23 cellular contexts compared by ENCODE assay signal in the genomic region with DNA sequence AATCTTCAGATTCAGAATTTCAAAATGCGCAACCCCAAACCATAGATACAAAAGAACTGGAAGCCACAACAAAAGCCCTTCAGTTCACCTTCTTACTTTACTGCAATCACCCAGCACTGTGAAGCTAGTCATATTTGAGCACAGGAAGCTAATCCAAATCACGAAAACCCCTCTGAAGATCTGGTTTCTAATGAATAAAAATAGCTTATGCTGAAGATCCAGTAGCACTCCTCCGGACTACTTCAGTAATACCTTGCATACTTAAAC.
A peak's percentile ranks its signal among the peaks of the same experiment; 100 is the strongest.
DNase-seq lines count a peak whose midpoint lies in the region; ATAC-seq, FAIRE-seq and TF ChIP-seq lines count a peak whose summit lies in the region.
"Had no signal": no experiment of that assay in that cellular context is flagged by ENCODE, and none has a peak within 500 bp of the region (broad histone marks: within the 10 kb centered on the region; RNA-seq: fewer than 3 reads in every experiment).

No MANE protein-coding gene starts in this region.

- no peaks in the 10 kb centered on the region for H3K27me3 ChIP-seq in K562 (ENCODE audit: control insufficient read depth in 2 of 2, insufficient read depth in 2 of 2, low read length in 2 of 2)
- H3K27me3 ChIP-seq in osteoblast (ENCODE audit: insufficient read depth, low read length), result no peaks in the 10 kb centered on the region
- H3K27me3 ChIP-seq: BE2C, SJSA1 had no signal

- in situ Hi-C loops in K562 (cut with MboI), result no loop called here

- ATAC-seq in K562 (no peak), GM19023 (IDR thresholded peaks at IDR 0.05; ENCODE audit: unreplicated experiment) (no peak)
- ATAC-seq: PC-3 had no signal

- H2AFZ ChIP-seq in K562 (ENCODE audit: low read depth, low read length) (no peak overlapping the region), osteoblast (ENCODE audit: low read length) (peak overlapping the region; percentile 54)

- WGBS in K562 (ENCODE audit: insufficient coverage, low coverage, missing lambda C conversion rate), result 0% methylated on average over 3 of the region's 3 CpGs

- H3K79me2 ChIP-seq in K562 (ENCODE audit: control insufficient read depth, insufficient read depth, low read length) (no peaks in the 10 kb centered on the region), osteoblast (ENCODE audit: insufficient read depth, low read length) (no peaks in the 10 kb centered on the region)

- H3K4me2 ChIP-seq in K562 (ENCODE audit: insufficient read depth, low read length) (no peak overlapping the region), osteoblast (ENCODE audit: insufficient read depth, low read length) (no peak overlapping the region)

- peak; percentile 58 for FAIRE-seq in K562 (lab: Jason Lieb, UNC)
- FAIRE-seq: GM18507 had no signal

- intact Hi-C loops in K562 (cut with micrococcal nuclease), result no loop called here

- TF ChIP-seq EP300 in K562 (IDR thresholded peaks at IDR 0.05; ENCODE audit: low read length), result no peak

- POLR2A ChIA-PET in K562 (lab: Yijun Ruan, JAX), result interaction anchor here (1.0 kb wide), 1 partner anchor 21 kb away, joined by 3 read pairs; no protein-coding TSS in a partner anchor

- CTCF ChIA-PET in K562 (lab: Yijun Ruan, JAX; ENCODE audit: low intra/inter-chr PET ratio), result no interaction called here

- TF ChIP-seq CTCF in K562 (IDR thresholded peaks at IDR 0.05 in 2 of 3, conservative IDR thresholded peaks at IDR 0.05 in 1 of 3; ENCODE audit: insufficient read depth in 2 of 3, low read depth in 1 of 3, low read length in 3 of 3) (no peak), osteoblast (IDR thresholded peaks at IDR 0.05; ENCODE audit: extremely low read depth, low read depth, low read length) (no peak)

- DNase-seq in NCI-H446 treated with DMSO at 0.1 percent for 48 hours (lab: John Stamatoyannopoulos, UW), result peak; percentile 24
- no peak for DNase-seq in NCI-H446 (lab: John Stamatoyannopoulos, UW)
- DNase-seq in K562 (ENCODE audit: extremely low read depth in 1 of 4, low spot score in 3 of 4), result no peak
- no peak for DNase-seq in osteoblast (ENCODE audit: insufficient read length, low spot score, missing footprints)
- no peak for DNase-seq in activated CD4-positive, alpha-beta T cell treated with anti-CD3 and anti-CD28 coated beads, Interleukin-2, amount 50 U/mL, for 1 hour
- DNase-seq in amniotic stem cell (lab: John Stamatoyannopoulos, UW), result no peak
- DNase-seq: 8988T; ACHN; BE2C; CD8-positive, alpha-beta memory T cell; GOT3; Karpas-422; NCI-H1105; NCI-H1436 treated with DMSO at 0.1 percent for 48 hours; NCI-H187 treated with DMSO at 0.1 percent for 48 hours; NCI-H2171 treated with DMSO at 0.1 percent for 48 hours; NCI-H526; NCI-H82; NK-92 treated with Interleukin-12 subunit alpha and Interleukin-12 subunit beta, amount 100 ng/mL, for 24 hours had no signal

- H3K36me3 ChIP-seq in K562 (ENCODE audit: control insufficient read depth, insufficient read depth, low read length), result no peaks in the 10 kb centered on the region
- no peaks in the 10 kb centered on the region for H3K36me3 ChIP-seq in osteoblast (ENCODE audit: insufficient read depth, low read length)
- H3K36me3 ChIP-seq: BE2C, SJSA1 had no signal

- H3K9ac ChIP-seq in K562 (ENCODE audit: insufficient read depth in 1 of 2, low read depth in 2 of 2, low read length in 2 of 2), result no peak overlapping the region

- H3K9me3 ChIP-seq in K562 (replicated peaks; ENCODE audit: control insufficient read depth, insufficient read depth, low read depth, low read length) (no peaks in the 10 kb centered on the region), osteoblast (ENCODE audit: low read depth, low read length) (no peaks in the 10 kb centered on the region)
- H3K9me3 ChIP-seq: BE2C, SJSA1 had no signal

- BruUV-seq in K562 (replicated peaks; lab: Mats Ljungman, UMichigan), result no TSS peak

- no peak for TF ChIP-seq RAD21 in K562 (CRISPR knock-in tag; conservative IDR thresholded peaks at IDR 0.05 in 1 of 2, IDR thresholded peaks at IDR 0.05 in 1 of 2)

- TF ChIP-seq POLR2A in K562 (conservative IDR thresholded peaks at IDR 0.05), result no peak

- H3K9me1 ChIP-seq in K562 (ENCODE audit: control insufficient read depth, insufficient read depth, low read length), result no peaks in the 10 kb centered on the region

- H3K4me3 ChIP-seq in K562, result no peak overlapping the region
- H3K4me3 ChIP-seq in osteoblast (ENCODE audit: insufficient read depth, low read length), result no peak overlapping the region
- H3K4me3 ChIP-seq: SJSA1 had no signal

- H3K27ac ChIP-seq in K562 (ENCODE audit: extremely low read depth, low read depth, low read length) (no peak overlapping the region), osteoblast (ENCODE audit: low read depth, low read length) (no peak overlapping the region)
- H3K27ac ChIP-seq: SJSA1 had no signal

- H3K4me1 ChIP-seq in K562 (replicated peaks in 1 of 2; ENCODE audit: control insufficient read depth in 2 of 2, insufficient read depth in 2 of 2, low read length in 2 of 2) (no peaks in the 10 kb centered on the region), osteoblast (ENCODE audit: insufficient read depth, low read length) (peaks cover 10% of the 10 kb centered on the region)
- H3K4me1 ChIP-seq: BE2C, SJSA1 had no signal

- no peaks in the 10 kb centered on the region for H4K20me1 ChIP-seq in K562 (replicated peaks; ENCODE audit: control insufficient read depth, insufficient read depth, low read length)
- H4K20me1 ChIP-seq in osteoblast (ENCODE audit: insufficient read depth, low read length), result no peaks in the 10 kb centered on the region

TF ChIP-seq in K562, 482 proteins besides CTCF, POLR2A, EP300 and RAD21:
- TF ChIP-seq, protein P1, sequence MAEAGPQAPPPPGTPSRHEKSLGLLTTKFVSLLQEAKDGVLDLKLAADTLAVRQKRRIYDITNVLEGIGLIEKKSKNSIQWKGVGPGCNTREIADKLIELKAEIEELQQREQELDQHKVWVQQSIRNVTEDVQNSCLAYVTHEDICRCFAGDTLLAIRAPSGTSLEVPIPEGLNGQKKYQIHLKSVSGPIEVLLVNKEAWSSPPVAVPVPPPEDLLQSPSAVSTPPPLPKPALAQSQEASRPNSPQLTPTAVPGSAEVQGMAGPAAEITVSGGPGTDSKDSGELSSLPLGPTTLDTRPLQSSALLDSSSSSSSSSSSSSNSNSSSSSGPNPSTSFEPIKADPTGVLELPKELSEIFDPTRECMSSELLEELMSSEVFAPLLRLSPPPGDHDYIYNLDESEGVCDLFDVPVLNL (CRISPR knock-in tag; IDR thresholded peaks at IDR 0.05; ENCODE audit: low read depth), result no peak
- TF ChIP-seq PHTF2 (CRISPR knock-in tag; IDR thresholded peaks at IDR 0.05) (no peak), PTBP1 (IDR thresholded peaks at IDR 0.05; ENCODE audit: low read depth, low read length) (no peak), CREM (IDR thresholded peaks at IDR 0.05; ENCODE audit: low read depth) (no peak), HDAC6 (IDR thresholded peaks at IDR 0.05; ENCODE audit: low read depth, low read length) (no peak)
- TF ChIP-seq, protein P2, sequence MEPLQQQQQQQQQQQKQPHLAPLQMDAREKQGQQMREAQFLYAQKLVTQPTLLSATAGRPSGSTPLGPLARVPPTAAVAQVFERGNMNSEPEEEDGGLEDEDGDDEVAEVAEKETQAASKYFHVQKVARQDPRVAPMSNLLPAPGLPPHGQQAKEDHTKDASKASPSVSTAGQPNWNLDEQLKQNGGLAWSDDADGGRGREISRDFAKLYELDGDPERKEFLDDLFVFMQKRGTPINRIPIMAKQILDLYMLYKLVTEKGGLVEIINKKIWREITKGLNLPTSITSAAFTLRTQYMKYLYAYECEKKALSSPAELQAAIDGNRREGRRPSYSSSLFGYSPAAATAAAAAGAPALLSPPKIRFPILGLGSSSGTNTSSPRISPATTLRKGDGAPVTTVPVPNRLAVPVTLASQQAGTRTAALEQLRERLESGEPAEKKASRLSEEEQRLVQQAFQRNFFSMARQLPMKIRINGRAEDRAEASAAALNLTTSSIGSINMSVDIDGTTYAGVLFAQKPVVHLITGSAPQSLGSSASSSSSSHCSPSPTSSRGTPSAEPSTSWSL (CRISPR knock-in tag; IDR thresholded peaks at IDR 0.05; ENCODE audit: borderline replicate concordance), result no peak
- TF ChIP-seq, protein P3, sequence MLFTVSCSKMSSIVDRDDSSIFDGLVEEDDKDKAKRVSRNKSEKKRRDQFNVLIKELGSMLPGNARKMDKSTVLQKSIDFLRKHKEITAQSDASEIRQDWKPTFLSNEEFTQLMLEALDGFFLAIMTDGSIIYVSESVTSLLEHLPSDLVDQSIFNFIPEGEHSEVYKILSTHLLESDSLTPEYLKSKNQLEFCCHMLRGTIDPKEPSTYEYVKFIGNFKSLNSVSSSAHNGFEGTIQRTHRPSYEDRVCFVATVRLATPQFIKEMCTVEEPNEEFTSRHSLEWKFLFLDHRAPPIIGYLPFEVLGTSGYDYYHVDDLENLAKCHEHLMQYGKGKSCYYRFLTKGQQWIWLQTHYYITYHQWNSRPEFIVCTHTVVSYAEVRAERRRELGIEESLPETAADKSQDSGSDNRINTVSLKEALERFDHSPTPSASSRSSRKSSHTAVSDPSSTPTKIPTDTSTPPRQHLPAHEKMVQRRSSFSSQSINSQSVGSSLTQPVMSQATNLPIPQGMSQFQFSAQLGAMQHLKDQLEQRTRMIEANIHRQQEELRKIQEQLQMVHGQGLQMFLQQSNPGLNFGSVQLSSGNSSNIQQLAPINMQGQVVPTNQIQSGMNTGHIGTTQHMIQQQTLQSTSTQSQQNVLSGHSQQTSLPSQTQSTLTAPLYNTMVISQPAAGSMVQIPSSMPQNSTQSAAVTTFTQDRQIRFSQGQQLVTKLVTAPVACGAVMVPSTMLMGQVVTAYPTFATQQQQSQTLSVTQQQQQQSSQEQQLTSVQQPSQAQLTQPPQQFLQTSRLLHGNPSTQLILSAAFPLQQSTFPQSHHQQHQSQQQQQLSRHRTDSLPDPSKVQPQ (CRISPR knock-in tag; IDR thresholded peaks at IDR 0.05; ENCODE audit: borderline replicate concordance), result no peak
